In genomic region chr19:17078920-17079709, GRCh38 we compare ENCODE assay signal across 8 cellular contexts. TPM values are rescaled to one million over a fixed set of nuclear protein-coding genes. Genes with fewer than 3 reads are reported as not detected.
DNase-seq lines count a peak whose midpoint lies in the region; ATAC-seq, FAIRE-seq and TF ChIP-seq lines count a peak whose summit lies in the region.

No MANE protein-coding gene starts in this region.

- no peaks in the 10 kb centered on the region for H3K27me3 ChIP-seq in heart left ventricle
- no peaks in the 10 kb centered on the region for H3K27me3 ChIP-seq in GM12878 (replicated peaks in 1 of 2; ENCODE audit: control insufficient read depth in 2 of 2, insufficient read depth in 2 of 2, low read length in 1 of 2)
- no peaks in the 10 kb centered on the region for H3K27me3 ChIP-seq in uterus

- no peak for TF ChIP-seq RAD21 in GM12878 (IDR thresholded peaks at IDR 0.05; ENCODE audit: insufficient read depth, low read depth, low read length)

- peaks cover 11% of the 10 kb centered on the region for H4K20me1 ChIP-seq in GM12878 (ENCODE audit: control insufficient read depth, insufficient read depth)

- peaks cover 95% of the 10 kb centered on the region for H3K79me2 ChIP-seq in GM12878 (ENCODE audit: control insufficient read depth, insufficient read depth, low read length)

- intact Hi-C loops in heart left ventricle (cut with DNase I) (loop anchor here in 6 of 10 donors (5.0 to 10.0 kb wide), 7 partner anchors 58 to 186 kb away; partner anchors contain the start of genes OCEL1 (in 2 of the 6), BABAM1 (in 1 of the 6), USE1 (in 1 of the 6) and USHBP1 (in 1 of the 6)), cardiac septum (cut with DNase I) (loop anchor here (5.0 kb wide), 1 partner anchor 148 kb away; the partner anchor contains the start of gene OCEL1), GM12878 (cut with micrococcal nuclease; ENCODE audit: unreplicated experiment) (no loop called here), uterus (cut with DNase I; ENCODE audit: low total_unique reads) (loop anchor here (10.0 kb wide), 2 partner anchors 56 to 196 kb away; no protein-coding TSS in a partner anchor)

- H3K4me2 ChIP-seq in GM12878 (ENCODE audit: control insufficient read depth, insufficient read depth): peak overlapping the region; percentile 80

- ATAC-seq in heart left ventricle: no peak
- no peak for ATAC-seq in GM12878

- CTCF ChIA-PET in GM12878 (lab: Yijun Ruan, JAX): interaction anchor here (0.7 to 4.3 kb wide), 13 partner anchors 10 to 203 kb away, joined by 3 to 30 read pairs (median 4); partner anchors contain the start of genes ANKLE1, BABAM1 and USHBP1

- 52 to 61% (median 56%) methylated on average over 19 of the region's 19 CpGs for WGBS in heart left ventricle, 4 donors
- under 1% methylated on average over 19 of the region's 19 CpGs for WGBS in GM12878 (ENCODE audit: insufficient coverage, insufficient replicate concordance, low lambda C conversion rate, missing lambda C conversion rate)
- WGBS in mesodermal cell (ENCODE audit: insufficient coverage in 2 of 2), 2 experiments: 88 to 93% methylated on average over 13 to 18 of the region's 19 CpGs

- no peak for TF ChIP-seq CTCF in heart left ventricle (IDR thresholded peaks at IDR 0.05)
- TF ChIP-seq CTCF in GM12878 (IDR thresholded peaks at IDR 0.05 in 2 of 3, conservative IDR thresholded peaks at IDR 0.05 in 1 of 3; ENCODE audit: control insufficient read depth in 2 of 3, extremely low read depth in 1 of 3, insufficient read depth in 1 of 3, low read depth in 3 of 3, low read length in 3 of 3): no peak
- no peak for TF ChIP-seq CTCF in uterus (IDR thresholded peaks at IDR 0.05)

- peak overlapping the region; percentile 79 for H3K9ac ChIP-seq in GM12878 (ENCODE audit: control insufficient read depth, insufficient read depth, low read length)

- H3K27ac ChIP-seq in heart left ventricle: peak overlapping the region; percentile 36 to 93 (median 76)
- peak overlapping the region; percentile 87 for H3K27ac ChIP-seq in GM12878 (ENCODE audit: control insufficient read depth, insufficient read depth)
- H3K27ac ChIP-seq in mesodermal cell (ENCODE audit: low read depth, low read length, severe bottlenecking): peak overlapping the region; percentile 91
- H3K27ac ChIP-seq in uterus: peak overlapping the region; percentile 92 to 93

- RAD21 ChIA-PET in GM12878 (lab: Charles Lee; ENCODE audit: unreplicated experiment): interaction anchor here (0.7 to 7.7 kb wide), 10 partner anchors 13 to 155 kb away, joined by 3 to 91 read pairs (median 4); no protein-coding TSS in a partner anchor

- H3K36me3 ChIP-seq in heart left ventricle (peaks cover 0 to 6% (median 0%) of the 10 kb centered on the region in 9 donors), GM12878 (ENCODE audit: control insufficient read depth in 2 of 2, insufficient read depth in 2 of 2, low read length in 1 of 2) (no peaks in the 10 kb centered on the region; a peak in 2 of 4 replicates), mesodermal cell (ENCODE audit: control insufficient read depth, insufficient read depth, low read length) (peaks cover 37% of the 10 kb centered on the region), uterus (no peaks in the 10 kb centered on the region)

- DNase-seq in heart left ventricle (no peak), cardiac septum (ENCODE audit: low spot score) (no peak), GM12878 (ENCODE audit: low read depth, low spot score) (no peak), uterus (no peak), NCI-H1048 (lab: John Stamatoyannopoulos, UW) (no peak), ecto neural progenitor cell (ENCODE audit: low spot score) (no peak)
- no peak for DNase-seq in activated CD8-positive, alpha-beta memory T cell treated with anti-CD3 and anti-CD28 coated beads for 24 hours

- no peaks in the 10 kb centered on the region for H3K9me3 ChIP-seq in heart left ventricle
- H3K9me3 ChIP-seq in GM12878 (replicated peaks; ENCODE audit: control insufficient read depth, insufficient read depth, low read length): no peaks in the 10 kb centered on the region
- no peaks in the 10 kb centered on the region for H3K9me3 ChIP-seq in mesodermal cell (ENCODE audit: control insufficient read depth, low read length)
- no peaks in the 10 kb centered on the region for H3K9me3 ChIP-seq in uterus

- in situ Hi-C loops in GM12878 (cut with MboI): no loop called here

- H3K4me1 ChIP-seq in heart left ventricle (peaks cover 0 to 78% (median 56%) of the 10 kb centered on the region in 12 donors), GM12878 (ENCODE audit: control insufficient read depth, insufficient read depth, low read length) (peaks cover 34% of the 10 kb centered on the region), mesodermal cell (ENCODE audit: control insufficient read depth, insufficient read depth, low read length, poor library complexity, severe bottlenecking) (peaks cover 35% of the 10 kb centered on the region), uterus (peaks cover 2 to 22% of the 10 kb centered on the region in 2 donors)

- TSS peak; percentile 57 for BruUV-seq in GM12878 (replicated peaks; lab: Mats Ljungman, UMichigan)

- H3K4me3 ChIP-seq in heart left ventricle (peak overlapping the region in 9 of 12 donors; percentile 33 to 56 (median 39)), GM12878 (peak overlapping the region; percentile 93), mesodermal cell (ENCODE audit: extremely low read depth, insufficient read depth, low read length, poor library complexity, severe bottlenecking) (peak overlapping the region; percentile 14), uterus (peak overlapping the region; percentile 14 to 33)

- TF ChIP-seq POLR2A in heart left ventricle (IDR thresholded peaks at IDR 0.05): no peak
- TF ChIP-seq POLR2A in GM12878 (IDR thresholded peaks at IDR 0.05; ENCODE audit: low read depth, low read length): no peak
- no peak for TF ChIP-seq POLR2A in uterus (IDR thresholded peaks at IDR 0.05)

- no peak for FAIRE-seq in GM12878 (lab: Jason Lieb, UNC)

- SMC1A ChIA-PET in GM12878 (lab: Charles Lee; ENCODE audit: uncharacterized antibody, unreplicated experiment): interaction anchor here (0.6 to 11.7 kb wide), 7 partner anchors 10 to 187 kb away, joined by 3 to 88 read pairs (median 4); no protein-coding TSS in a partner anchor

- no peak overlapping the region for H2AFZ ChIP-seq in GM12878 (ENCODE audit: control insufficient read depth, low read depth, low read length)

- 0 out of 4 replicates have a peak, but pooled peaks of 1 of the 2 experiments have one; percentile 10 for TF ChIP-seq EP300 in GM12878 (IDR thresholded peaks at IDR 0.05; ENCODE audit: borderline replicate concordance in 1 of 2, control insufficient read depth in 1 of 2, low read depth in 2 of 2, low read length in 2 of 2)

- POLR2A ChIA-PET in GM12878 (lab: Charles Lee): interaction anchor here (0.6 to 8.5 kb wide), 12 partner anchors 9 to 452 kb away, joined by 3 to 111 read pairs (median 4); partner anchors contain the start of gene USE1

RNA-seq across cellular contexts. Expression of gene MYO9B, which starts 3.5 kb away (rescaled TPM):
- total RNA-seq in heart left ventricle (10 to 100 TPM; 24.2 to 89.4 (median 31.3) TPM), cardiac septum (35.6 TPM), GM12878 (2014; rRNA removed) (66.4 and 77.3 TPM in 2 replicates), GM12878 (2014; rRNA removed; fragmentation: Illumina TruSeq; extraction: Trizol) (38.1 and 42.6 TPM in 2 replicates), GM12878 (2021) (157 and 165 TPM in 2 replicates), uterus (100 to 1,000 TPM in 1 of 4 donors, 10 to 100 TPM in 3; 17.6 to 117 (median 54.1) TPM)
- polyA plus RNA-seq in heart left ventricle (10 to 100 TPM; 26.9 to 39.6 TPM), GM12878 (2011; rRNA removed) (26.7 and 48.9 TPM in 2 replicates), GM12878 (2014; fragmentation: Illumina TruSeq; extraction: Trizol) (26.8 and 57.9 TPM in 2 replicates), GM12878 (2014; fragmentation: Nextera tagmentation; extraction: Ambion mirVana) (10 to 100 TPM in 1 of 2 experiments, 1 to 10 TPM in 1; 5.4 to 11.1 TPM), GM12878 (2014; rRNA removed) (87.6 and 105 TPM in 2 replicates), GM12878 (2016; fragmentation: Nextera tagmentation; extraction: Ambion mirVana) (10 to 100 TPM; 25.4 to 32.8 TPM)
- 555 and 589 TPM in 2 replicates for total RNA-seq in GM12878 (2013; cell fraction: nucleolus; rRNA removed)
- 65.2 TPM for polyA plus RNA-seq in GM12878 (2011; ENCODE audit: low read depth)
- 49.6 and 58.1 TPM in 2 replicates for polyA plus RNA-seq in GM12878 (2011; cell fraction: cytosol; rRNA removed)
- 452 and 507 TPM in 2 replicates for polyA plus RNA-seq in GM12878 (2011; cell fraction: nucleus; rRNA removed)
- polyA plus RNA-seq in GM12878 (2012): 174 and 191 TPM in 2 replicates
- polyA minus RNA-seq in GM12878 (2011; rRNA and poly(A)+ RNA removed): 93.1 and 119 TPM in 2 replicates
- polyA minus RNA-seq in GM12878 (2011; cell fraction: cytosol; rRNA and poly(A)+ RNA removed): 59.6 and 66.5 TPM in 2 replicates
- polyA minus RNA-seq in GM12878 (2011; cell fraction: nucleus; rRNA and poly(A)+ RNA removed): 106 and 154 TPM in 2 replicates
- polyA plus RNA-seq in mesodermal cell (2013, experiment 1 of 2): 74.9 TPM
- 63.6 TPM for polyA plus RNA-seq in mesodermal cell (2013, experiment 2 of 2)

RNA-seq across cellular contexts. Expression of gene HAUS8, which starts 3.9 kb away (rescaled TPM):
- 1 to 10 TPM; 2.1 to 9.2 (median 4.7) TPM for total RNA-seq in heart left ventricle
- 1 to 10 TPM; 4.2 to 5.1 TPM for polyA plus RNA-seq in heart left ventricle
- 2.6 TPM for total RNA-seq in cardiac septum
- total RNA-seq in GM12878 (2013; cell fraction: nucleolus; rRNA removed): 14.2 and 16.9 TPM in 2 replicates
- 15.4 and 22.7 TPM in 2 replicates for total RNA-seq in GM12878 (2014; rRNA removed)
- 22.8 and 24.0 TPM in 2 replicates for total RNA-seq in GM12878 (2014; rRNA removed; fragmentation: Illumina TruSeq; extraction: Trizol)
- 32.0 and 36.8 TPM in 2 replicates for total RNA-seq in GM12878 (2021)
- 14.4 TPM for polyA plus RNA-seq in GM12878 (2011; ENCODE audit: low read depth)
- polyA plus RNA-seq in GM12878 (2011; rRNA removed): 21.3 and 24.6 TPM in 2 replicates
- polyA plus RNA-seq in GM12878 (2011; cell fraction: cytosol; rRNA removed): 24.9 and 27.7 TPM in 2 replicates
- polyA plus RNA-seq in GM12878 (2011; cell fraction: nucleus; rRNA removed): 31.7 and 32.0 TPM in 2 replicates
- 16.4 and 17.9 TPM in 2 replicates for polyA plus RNA-seq in GM12878 (2012)
- polyA plus RNA-seq in GM12878 (2014; fragmentation: Illumina TruSeq; extraction: Trizol): 33.1 and 37.2 TPM in 2 replicates
- polyA plus RNA-seq in GM12878 (2014; fragmentation: Nextera tagmentation; extraction: Ambion mirVana): 10 to 100 TPM; 24.2 to 35.7 TPM
- 34.6 and 37.4 TPM in 2 replicates for polyA plus RNA-seq in GM12878 (2014; rRNA removed)
- polyA plus RNA-seq in GM12878 (2016; fragmentation: Nextera tagmentation; extraction: Ambion mirVana): 10 to 100 TPM; 43.0 to 43.9 TPM
- polyA minus RNA-seq in GM12878 (2011; rRNA and poly(A)+ RNA removed): 10.3 and 10.8 TPM in 2 replicates
- 3.7 and 8.1 TPM in 2 replicates for polyA minus RNA-seq in GM12878 (2011; cell fraction: cytosol; rRNA and poly(A)+ RNA removed)
- polyA minus RNA-seq in GM12878 (2011; cell fraction: nucleus; rRNA and poly(A)+ RNA removed): 5.4 and 11.7 TPM in 2 replicates
- polyA plus RNA-seq in mesodermal cell (2013, experiment 1 of 2): 16.0 TPM
- 15.7 TPM for polyA plus RNA-seq in mesodermal cell (2013, experiment 2 of 2)
- total RNA-seq in uterus: 10 to 100 TPM in 2 of 4 donors, 1 to 10 TPM in 2; 2.6 to 11.5 (median 6.9) TPM

RNA-seq across cellular contexts. Expression of gene CPAMD8, which starts 52.5 kb away (rescaled TPM):
- total RNA-seq in heart left ventricle (10 to 100 TPM in 7 of 9 donors, 1 to 10 TPM in 2; 5.2 to 49.5 (median 16.9) TPM), cardiac septum (7.1 TPM), GM12878 (2014; rRNA removed) (0.40 and 0.54 TPM in 2 replicates), GM12878 (2014; rRNA removed; fragmentation: Illumina TruSeq; extraction: Trizol) (0.14 TPM in 1 of 2 replicates, not detected in the other), GM12878 (2021) (0.13 and 0.97 TPM in 2 replicates), uterus (10 to 100 TPM in 3 of 4 donors, 1 to 10 TPM in 1; 2.8 to 18.3 (median 15.7) TPM)
- polyA plus RNA-seq in heart left ventricle (10 to 100 TPM in 1 of 2 donors, 1 to 10 TPM in 1; 9.6 to 36.3 TPM), GM12878 (2011; rRNA removed) (0.16 and 0.24 TPM in 2 replicates), GM12878 (2014; fragmentation: Illumina TruSeq; extraction: Trizol) (0.05 and 0.12 TPM in 2 replicates), GM12878 (2014; fragmentation: Nextera tagmentation; extraction: Ambion mirVana) (not detected), GM12878 (2014; rRNA removed) (0.83 and 1.1 TPM in 2 replicates), GM12878 (2016; fragmentation: Nextera tagmentation; extraction: Ambion mirVana) (under 1 TPM; 0.21 to 0.25 TPM)
- total RNA-seq in GM12878 (2013; cell fraction: nucleolus; rRNA removed): 0.79 and 1.2 TPM in 2 replicates
- 0.29 TPM for polyA plus RNA-seq in GM12878 (2011; ENCODE audit: low read depth)
- polyA plus RNA-seq in GM12878 (2011; cell fraction: cytosol; rRNA removed): 0.25 and 0.40 TPM in 2 replicates
- 0.88 and 0.89 TPM in 2 replicates for polyA plus RNA-seq in GM12878 (2011; cell fraction: nucleus; rRNA removed)
- 0.45 and 0.90 TPM in 2 replicates for polyA plus RNA-seq in GM12878 (2012)
- polyA minus RNA-seq in GM12878 (2011; rRNA and poly(A)+ RNA removed): 0.22 and 0.26 TPM in 2 replicates
- not detected in 2 replicates for polyA minus RNA-seq in GM12878 (2011; cell fraction: cytosol; rRNA and poly(A)+ RNA removed)
- polyA minus RNA-seq in GM12878 (2011; cell fraction: nucleus; rRNA and poly(A)+ RNA removed): 0.57 and 0.73 TPM in 2 replicates
- 17.8 TPM for polyA plus RNA-seq in mesodermal cell (2013, experiment 1 of 2)
- 12.5 TPM for polyA plus RNA-seq in mesodermal cell (2013, experiment 2 of 2)

Comparison
In these comparisons a context has a peak if more than half of its experiments do, and no peak if none do; other contexts are left out.
1. H3K4me3 ChIP-seq: peak in every context shown above with its lines; median percentile 93 in GM12878; 39 in heart left ventricle; 24 in uterus; 14 in mesodermal cell.